1 cellular context compared by ENCODE assay signal in the genomic region with DNA sequence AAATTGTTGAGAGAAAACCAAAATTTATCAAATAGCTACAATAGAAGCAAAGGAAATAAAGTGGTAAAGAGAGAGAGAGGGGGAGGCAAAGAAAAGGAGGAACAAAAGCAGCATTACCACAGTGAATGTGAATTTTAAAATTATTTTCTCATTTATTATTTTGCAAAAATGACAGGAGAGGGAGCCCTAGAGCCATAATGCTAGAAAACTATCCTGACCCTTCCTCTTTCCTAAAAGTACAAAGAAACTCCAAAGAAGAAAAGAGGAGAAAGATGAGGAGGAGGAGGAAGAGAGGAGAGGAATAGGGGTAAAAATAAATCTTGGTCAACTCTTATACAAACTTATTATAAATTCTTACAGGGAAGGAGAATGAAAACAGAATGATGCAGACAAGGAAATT.
TF ChIP-seq lines count a peak whose summit lies in the region.

No MANE protein-coding gene starts in this region.

TF ChIP-seq in GM23338, 12 proteins besides CTCF, POLR2A, EP300 and RAD21 (continued from another document):
- TF ChIP-seq, protein P1, sequence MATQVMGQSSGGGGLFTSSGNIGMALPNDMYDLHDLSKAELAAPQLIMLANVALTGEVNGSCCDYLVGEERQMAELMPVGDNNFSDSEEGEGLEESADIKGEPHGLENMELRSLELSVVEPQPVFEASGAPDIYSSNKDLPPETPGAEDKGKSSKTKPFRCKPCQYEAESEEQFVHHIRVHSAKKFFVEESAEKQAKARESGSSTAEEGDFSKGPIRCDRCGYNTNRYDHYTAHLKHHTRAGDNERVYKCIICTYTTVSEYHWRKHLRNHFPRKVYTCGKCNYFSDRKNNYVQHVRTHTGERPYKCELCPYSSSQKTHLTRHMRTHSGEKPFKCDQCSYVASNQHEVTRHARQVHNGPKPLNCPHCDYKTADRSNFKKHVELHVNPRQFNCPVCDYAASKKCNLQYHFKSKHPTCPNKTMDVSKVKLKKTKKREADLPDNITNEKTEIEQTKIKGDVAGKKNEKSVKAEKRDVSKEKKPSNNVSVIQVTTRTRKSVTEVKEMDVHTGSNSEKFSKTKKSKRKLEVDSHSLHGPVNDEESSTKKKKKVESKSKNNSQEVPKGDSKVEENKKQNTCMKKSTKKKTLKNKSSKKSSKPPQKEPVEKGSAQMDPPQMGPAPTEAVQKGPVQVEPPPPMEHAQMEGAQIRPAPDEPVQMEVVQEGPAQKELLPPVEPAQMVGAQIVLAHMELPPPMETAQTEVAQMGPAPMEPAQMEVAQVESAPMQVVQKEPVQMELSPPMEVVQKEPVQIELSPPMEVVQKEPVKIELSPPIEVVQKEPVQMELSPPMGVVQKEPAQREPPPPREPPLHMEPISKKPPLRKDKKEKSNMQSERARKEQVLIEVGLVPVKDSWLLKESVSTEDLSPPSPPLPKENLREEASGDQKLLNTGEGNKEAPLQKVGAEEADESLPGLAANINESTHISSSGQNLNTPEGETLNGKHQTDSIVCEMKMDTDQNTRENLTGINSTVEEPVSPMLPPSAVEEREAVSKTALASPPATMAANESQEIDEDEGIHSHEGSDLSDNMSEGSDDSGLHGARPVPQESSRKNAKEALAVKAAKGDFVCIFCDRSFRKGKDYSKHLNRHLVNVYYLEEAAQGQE (IDR thresholded peaks at IDR 0.05; ENCODE audit: unreplicated experiment), result no peak
- TF ChIP-seq, protein P2, sequence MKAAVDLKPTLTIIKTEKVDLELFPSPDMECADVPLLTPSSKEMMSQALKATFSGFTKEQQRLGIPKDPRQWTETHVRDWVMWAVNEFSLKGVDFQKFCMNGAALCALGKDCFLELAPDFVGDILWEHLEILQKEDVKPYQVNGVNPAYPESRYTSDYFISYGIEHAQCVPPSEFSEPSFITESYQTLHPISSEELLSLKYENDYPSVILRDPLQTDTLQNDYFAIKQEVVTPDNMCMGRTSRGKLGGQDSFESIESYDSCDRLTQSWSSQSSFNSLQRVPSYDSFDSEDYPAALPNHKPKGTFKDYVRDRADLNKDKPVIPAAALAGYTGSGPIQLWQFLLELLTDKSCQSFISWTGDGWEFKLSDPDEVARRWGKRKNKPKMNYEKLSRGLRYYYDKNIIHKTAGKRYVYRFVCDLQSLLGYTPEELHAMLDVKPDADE (IDR thresholded peaks at IDR 0.05), result no peak
- TF ChIP-seq ZNF331 (CRISPR knock-in tag; IDR thresholded peaks at IDR 0.05; ENCODE audit: low read depth), result no peak
- TF ChIP-seq JUNB (IDR thresholded peaks at IDR 0.05; ENCODE audit: unreplicated experiment), result no peak
- TF ChIP-seq STAT1 (IDR thresholded peaks at IDR 0.05; ENCODE audit: unreplicated experiment), result no peak
- no peak for TF ChIP-seq POLR2AphosphoS5 (IDR thresholded peaks at IDR 0.05; ENCODE audit: low read depth)
